Comparison of ENCODE assay signal across 12 cellular contexts in the genomic region with DNA sequence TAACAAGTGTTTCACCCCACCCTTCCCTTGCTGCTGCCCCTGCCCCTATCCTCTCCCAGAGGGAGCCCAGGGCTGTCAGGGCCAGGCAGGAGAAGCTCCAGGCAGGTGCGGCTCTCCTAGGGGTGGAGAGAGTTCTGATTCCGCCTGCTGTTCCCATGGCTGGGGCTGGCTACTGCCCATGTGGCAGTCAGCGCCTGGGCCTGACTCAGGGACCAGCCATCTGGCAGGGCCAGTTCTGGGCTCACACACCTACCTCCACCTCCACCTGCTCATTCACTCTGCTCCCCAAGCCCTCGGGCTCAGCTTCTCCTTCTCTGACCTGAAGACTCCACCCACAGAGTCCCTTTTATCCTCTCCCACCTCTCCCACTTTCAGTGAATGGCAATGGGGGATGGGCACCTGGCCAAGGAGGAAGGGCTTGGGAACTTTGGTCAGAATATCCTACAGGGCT. TPM values are rescaled to one million over a fixed set of nuclear protein-coding genes. Genes with fewer than 3 reads are reported as not detected.
DNase-seq lines count a peak whose midpoint lies in the region; ATAC-seq and TF ChIP-seq lines count a peak whose summit lies in the region.
"Had no signal": no experiment of that assay in that cellular context is flagged by ENCODE, and none has a peak within 500 bp of the region (broad histone marks: within the 10 kb centered on the region; RNA-seq: fewer than 3 reads in every experiment).

No MANE protein-coding gene starts in this region.

- 9 to 38% methylated on average over 3 to 4 of the region's 4 CpGs for WGBS in body of pancreas, 2 donors

- no peak overlapping the region for H3K4me3 ChIP-seq in body of pancreas
- no peak overlapping the region for H3K4me3 ChIP-seq in subcutaneous abdominal adipose tissue (ENCODE audit: low read depth in 1 of 5, low read length in 5 of 5)
- H3K4me3 ChIP-seq: heart left ventricle had no signal

- H3K27ac ChIP-seq in body of pancreas = peak overlapping the region; percentile 68 to 86 (median 80)
- peak overlapping the region; percentile 77 for H3K27ac ChIP-seq in subcutaneous abdominal adipose tissue (ENCODE audit: low read depth, low read length)

- H3K4me1 ChIP-seq in body of pancreas (peaks cover 69% of the 10 kb centered on the region), subcutaneous abdominal adipose tissue (ENCODE audit: control insufficient read depth in 5 of 5, insufficient read depth in 5 of 5, low read length in 5 of 5) (peaks cover 8 to 71% (median 64%) of the 10 kb centered on the region in 5 donors)

- H3K9me3 ChIP-seq in body of pancreas = no peaks in the 10 kb centered on the region
- peaks cover 0 to 9% (median 6%) of the 10 kb centered on the region in 5 donors for H3K9me3 ChIP-seq in subcutaneous abdominal adipose tissue (ENCODE audit: control insufficient read depth in 5 of 5, low read length in 5 of 5)

- no peak for TF ChIP-seq CTCF in body of pancreas (IDR thresholded peaks at IDR 0.05)

- TF ChIP-seq POLR2A in body of pancreas (IDR thresholded peaks at IDR 0.05) = peak in 2 of 3 donors; percentile 15 to 27

- DNase-seq in HK-2 (ENCODE audit: unreplicated experiment) (peak; percentile 7), body of pancreas (peak; percentile 67 to 92 (median 82)), left kidney (ENCODE audit: low read depth, low spot score) (peak; percentile 40), NCI-H69 (lab: John Stamatoyannopoulos, UW) (no peak), NCI-H1092 treated with DMSO at 0.1 percent for 48 hours (lab: John Stamatoyannopoulos, UW) (no peak), COLO829 (ENCODE audit: low spot score) (no peak)
- no peak for DNase-seq in stimulated activated naive CD4-positive, alpha-beta T cell (lab: John Stamatoyannopoulos, UW)
- DNase-seq: activated CD4-positive, alpha-beta T cell treated with anti-CD3 and anti-CD28 coated beads, Interleukin-2, amount 50 U/mL, for 48 hours; activated naive CD4-positive, alpha-beta T cell treated with anti-CD3 and anti-CD28 coated beads for 36 hours; NCI-H1417 had no signal

- H3K36me3 ChIP-seq in body of pancreas (replicated peaks in 1 of 2; ENCODE audit: insufficient read depth in 1 of 2, low read depth in 2 of 2) (no peaks in the 10 kb centered on the region), subcutaneous abdominal adipose tissue (ENCODE audit: control insufficient read depth in 5 of 5, insufficient read depth in 5 of 5, low read length in 5 of 5) (peaks cover 0 to 27% (median 18%) of the 10 kb centered on the region in 5 donors)

- ATAC-seq in body of pancreas = peak; percentile 50

- H3K27me3 ChIP-seq in body of pancreas (no peaks in the 10 kb centered on the region), subcutaneous abdominal adipose tissue (ENCODE audit: control insufficient read depth in 5 of 5, insufficient read depth in 4 of 5, low read length in 5 of 5) (no peaks in the 10 kb centered on the region)
- H3K27me3 ChIP-seq: heart left ventricle had no signal

- intact Hi-C loops in body of pancreas (cut with DNase I) = no loop called here

- peak overlapping the region in 2 of 5 donors; percentile 11 to 28 for H3K9ac ChIP-seq in subcutaneous abdominal adipose tissue (ENCODE audit: low read length in 5 of 5)

RNA-seq across cellular contexts. Expression of gene AMOTL2, which starts 23.4 kb away (rescaled TPM):
- 10 to 100 TPM; 65.1 to 71.5 TPM for total RNA-seq in body of pancreas

Comparison
In these comparisons a context has a peak if more than half of its experiments do, and no peak if none do; other contexts are left out.
1. DNase-seq: peak in HK-2 (single experiment), body of pancreas (4 of 4) and left kidney (single experiment); none in NCI-H69 (single experiment), NCI-H1092 treated with DMSO at 0.1 percent for 48 hours (single experiment), stimulated activated naive CD4-positive, alpha-beta T cell (0 of 6) and COLO829 (single experiment).